1 cellular context compared by ENCODE assay signal in genomic region chr12:53657041-53657440, GRCh38.
TF ChIP-seq lines count a peak whose summit lies in the region.

No MANE protein-coding gene starts in this region.

TF ChIP-seq in H1, 55 proteins besides CTCF, POLR2A, EP300 and RAD21:
- TF ChIP-seq EZH2 (IDR thresholded peaks at IDR 0.05; ENCODE audit: low read depth, low read length, severe bottlenecking) (no peak), SRF (IDR thresholded peaks at IDR 0.05; ENCODE audit: low read depth, low read length) (peak; percentile 65; the same call in 1 of the 2 replicates)
TF ChIP-seq in H1: peak in this region for 1.
